Comparison of ENCODE assay signal across 10 cellular contexts in genomic region chr19:49436381-49437017, GRCh38. TPM values are rescaled to one million over a fixed set of nuclear protein-coding genes. Genes with fewer than 3 reads are reported as not detected.
A peak's percentile ranks its signal among the peaks of the same experiment; 100 is the strongest.
DNase-seq lines count a peak whose midpoint lies in the region; ATAC-seq and TF ChIP-seq lines count a peak whose summit lies in the region.
"Had no signal": no experiment of that assay in that cellular context is flagged by ENCODE, and none has a peak within 500 bp of the region (broad histone marks: within the 10 kb centered on the region; RNA-seq: fewer than 3 reads in every experiment).

No MANE protein-coding gene starts in this region.

- DNase-seq in CD1c-positive myeloid dendritic cell (ENCODE audit: extremely low spot score) = peak; percentile 49
- peak; percentile 37 for DNase-seq in activated T-helper 9 cell treated with anti-CD3 and anti-CD28 coated beads, Interleukin-2, amount 50 U/mL, for 16 hours (ENCODE audit: low read depth)
- peak; percentile 20 to 34 for DNase-seq in lung microvascular endothelial cell (ENCODE audit: low read depth in 2 of 2)
- DNase-seq in foreskin fibroblast = no peak
- no peak for DNase-seq in T-helper 9 cell

- H3K4me1 ChIP-seq in KMS-11 (ENCODE audit: low read depth, poor library complexity, severe bottlenecking) = peaks cover under 1% of the 10 kb centered on the region

- peak overlapping the region; percentile 1; the same call in 1 of the 2 replicates for H2AFZ ChIP-seq in KMS-11 (ENCODE audit: low read depth)

- H3K79me2 ChIP-seq in KMS-11 (ENCODE audit: insufficient read depth, low read depth) = no peaks in the 10 kb centered on the region

- no peak overlapping the region for H3K9ac ChIP-seq in KMS-11

- TF ChIP-seq CTCF in KMS-11 (conservative IDR thresholded peaks at IDR 0.05; ENCODE audit: low read depth, low read length) = no peak
- no peak for TF ChIP-seq CTCF in foreskin fibroblast (IDR thresholded peaks at IDR 0.05; ENCODE audit: low read depth, low read length)

- ATAC-seq in GM18858 (IDR thresholded peaks at IDR 0.05; ENCODE audit: unreplicated experiment) (no peak), GM21576 (IDR thresholded peaks at IDR 0.05; ENCODE audit: unreplicated experiment) (no peak)

- H4K20me1 ChIP-seq in KMS-11 (ENCODE audit: insufficient read depth) = no peaks in the 10 kb centered on the region

- no peak overlapping the region for H3K4me3 ChIP-seq in KMS-11 (IDR thresholded peaks at IDR 0.05; ENCODE audit: insufficient read depth, low read depth, low read length)
- no peak overlapping the region for H3K4me3 ChIP-seq in foreskin fibroblast (ENCODE audit: low read depth in 1 of 2, low read length in 2 of 2)

- H3K27ac ChIP-seq in KMS-11 = no peak overlapping the region

- H3K27me3 ChIP-seq in KMS-11 (ENCODE audit: insufficient read depth, low read depth) = peaks cover 98% of the 10 kb centered on the region

- H3K4me2 ChIP-seq in KMS-11 = no peak overlapping the region; the same call in 1 of the 2 replicates

- no peaks in the 10 kb centered on the region for H3K36me3 ChIP-seq in KMS-11 (ENCODE audit: insufficient read depth)

RNA-seq across cellular contexts. Expression of gene SLC17A7, which starts 4.8 kb away (rescaled TPM):
- under 0.01 and 0.20 TPM in 2 replicates for total RNA-seq in lung microvascular endothelial cell
- total RNA-seq: mononuclear cell had no signal

RNA-seq across cellular contexts. Expression of gene GFY, which starts 11.3 kb away (rescaled TPM):
- not detected in 2 replicates for total RNA-seq in lung microvascular endothelial cell
- total RNA-seq: dermis microvascular lymphatic vessel endothelial cell, mononuclear cell had no signal

RNA-seq across cellular contexts. Expression of gene PTH2, which starts 13.3 kb away (rescaled TPM):
- total RNA-seq in lung microvascular endothelial cell = not detected in 2 replicates
- total RNA-seq: dermis microvascular lymphatic vessel endothelial cell, mononuclear cell had no signal

RNA-seq across cellular contexts. Expression of gene PIH1D1, which starts 15.1 kb away (rescaled TPM):
- total RNA-seq in lung microvascular endothelial cell = 115 and 140 TPM in 2 replicates

RNA-seq across cellular contexts. Expression of gene ALDH16A1, which starts 16.5 kb away (rescaled TPM):
- total RNA-seq in lung microvascular endothelial cell = 32.3 and 49.6 TPM in 2 replicates

Comparison
In these comparisons a context has a peak if more than half of its experiments do, and no peak if none do; other contexts are left out.
1. DNase-seq: peak in CD1c-positive myeloid dendritic cell (single experiment), activated T-helper 9 cell treated with anti-CD3 and anti-CD28 coated beads, Interleukin-2, amount 50 U/mL, for 16 hours (single experiment) and lung microvascular endothelial cell (2 of 2); none in foreskin fibroblast (0 of 2) and T-helper 9 cell (single experiment).